In the genomic region with DNA sequence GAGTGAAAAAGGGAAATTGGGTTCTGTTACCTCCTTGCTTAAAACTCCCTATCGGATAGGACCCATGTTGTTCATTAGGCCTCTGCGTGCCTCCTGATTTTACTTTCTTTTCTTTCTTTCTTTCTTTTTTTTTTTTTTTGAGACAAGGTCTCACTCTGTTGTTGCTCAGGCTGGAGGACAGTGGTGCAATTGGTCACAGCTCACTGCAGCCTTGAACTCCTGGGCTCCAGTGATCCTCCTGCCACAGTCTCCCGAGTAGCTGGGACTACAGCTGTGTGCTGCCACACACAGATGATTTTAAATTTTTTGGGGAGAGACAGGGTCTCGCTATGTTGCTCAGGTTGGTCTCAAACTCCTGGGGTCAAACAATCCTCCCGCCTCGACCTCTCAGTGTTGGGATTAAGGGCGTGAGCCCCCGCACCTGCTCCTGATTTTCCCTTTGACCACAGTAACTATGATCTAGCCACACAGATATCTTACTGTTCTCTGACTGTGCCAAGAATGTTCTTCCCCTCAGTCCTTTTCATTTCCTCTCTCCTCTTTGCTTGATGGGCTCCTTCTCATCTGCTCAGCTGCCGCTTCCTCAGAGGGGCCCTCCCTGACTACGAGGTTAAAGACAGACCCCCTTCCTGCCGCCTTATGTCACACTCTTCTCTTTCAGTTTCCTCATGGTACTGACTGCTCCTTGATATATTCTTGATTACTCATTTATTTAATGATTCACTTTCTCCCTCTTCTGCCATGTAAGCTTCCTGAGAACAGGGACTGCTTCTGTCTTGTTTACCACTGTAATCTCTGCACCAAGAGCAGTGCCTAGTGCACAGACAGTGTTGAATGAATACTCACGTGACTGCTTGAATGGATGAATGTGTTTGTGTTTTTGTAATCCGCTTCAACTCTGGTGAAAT, we compare ENCODE assay signal across 13 cellular contexts. TPM values are rescaled to one million over a fixed set of nuclear protein-coding genes. Genes with fewer than 3 reads are reported as not detected.
A peak's percentile ranks its signal among the peaks of the same experiment; 100 is the strongest.
DNase-seq lines count a peak whose midpoint lies in the region; ATAC-seq and TF ChIP-seq lines count a peak whose summit lies in the region.
"Had no signal": no experiment of that assay in that cellular context is flagged by ENCODE, and none has a peak within 500 bp of the region (broad histone marks: within the 10 kb centered on the region; RNA-seq: fewer than 3 reads in every experiment).

No MANE protein-coding gene starts in this region.

- H3K27me3 Mint-ChIP-seq in activated naive CD8-positive, alpha-beta T cell = no peaks in the 10 kb centered on the region
- no peaks in the 10 kb centered on the region for H3K27me3 Mint-ChIP-seq in naive thymus-derived CD4-positive, alpha-beta T cell

- H3K4me1 ChIP-seq in HEK293 (ENCODE audit: control insufficient read depth, insufficient read depth, low read length) = no peaks in the 10 kb centered on the region
- H3K4me1 ChIP-seq in naive thymus-derived CD4-positive, alpha-beta T cell (ENCODE audit: control insufficient read depth in 2 of 2, insufficient read depth in 2 of 2, low read length in 2 of 2) = no peaks in the 10 kb centered on the region

- no peaks in the 10 kb centered on the region for H3K9me3 Mint-ChIP-seq in activated naive CD8-positive, alpha-beta T cell (ENCODE audit: low read depth)
- H3K9me3 Mint-ChIP-seq in naive thymus-derived CD4-positive, alpha-beta T cell = no peaks in the 10 kb centered on the region

- TF ChIP-seq CTCF in HEK293 (tag by site-specific recombination; IDR thresholded peaks at IDR 0.05) = no peak

- H3K4me1 Mint-ChIP-seq in activated naive CD8-positive, alpha-beta T cell (ENCODE audit: low read depth) = peaks cover 22% of the 10 kb centered on the region
- H3K4me1 Mint-ChIP-seq in naive thymus-derived CD4-positive, alpha-beta T cell = peaks cover 0 to 7% (median 0%) of the 10 kb centered on the region in 7 donors

- H3K36me3 ChIP-seq in HEK293 (ENCODE audit: control insufficient read depth in 2 of 2, insufficient read depth in 1 of 2, low read length in 2 of 2) = peaks cover 0 to 56% of the 10 kb centered on the region in 2 experiments; a peak in 2 of 3 replicates
- peaks cover 0 to 61% (median 4%) of the 10 kb centered on the region in 3 experiments for H3K36me3 ChIP-seq in naive thymus-derived CD4-positive, alpha-beta T cell (ENCODE audit: control insufficient read depth in 2 of 3, insufficient read depth in 3 of 3, low read length in 3 of 3)

- no peaks in the 10 kb centered on the region for H3K9me3 ChIP-seq in HEK293 (ENCODE audit: control insufficient read depth, insufficient read depth, low read depth, low read length)
- no peaks in the 10 kb centered on the region for H3K9me3 ChIP-seq in naive thymus-derived CD4-positive, alpha-beta T cell (ENCODE audit: control insufficient read depth in 2 of 3, low read length in 3 of 3)
- H3K9me3 ChIP-seq: MG63, thoracic aorta had no signal

- POLR2A ChIA-PET in HEK293 (lab: Yijun Ruan, JAX) = no interaction called here
- POLR2A ChIA-PET in naive thymus-derived CD4-positive, alpha-beta T cell (lab: Charles Lee) = interaction anchor here (0.6 kb wide), 1 partner anchor 19 kb away, joined by 3 read pairs; no protein-coding TSS in a partner anchor

- no peaks in the 10 kb centered on the region for H3K27me3 ChIP-seq in naive thymus-derived CD4-positive, alpha-beta T cell (ENCODE audit: control insufficient read depth in 2 of 2, insufficient read depth in 2 of 2, low read length in 2 of 2)
- H3K27me3 ChIP-seq: MG63 had no signal

- H3K36me3 Mint-ChIP-seq in activated naive CD8-positive, alpha-beta T cell = peaks cover 21% of the 10 kb centered on the region
- peaks cover 9 to 56% (median 34%) of the 10 kb centered on the region in 5 donors for H3K36me3 Mint-ChIP-seq in naive thymus-derived CD4-positive, alpha-beta T cell

- DNase-seq in AG08395 (ENCODE audit: low spot score) (peak; percentile 12), retina (no peak), NCI-H146 (lab: John Stamatoyannopoulos, UW) (no peak)
- DNase-seq in naive thymus-derived CD4-positive, alpha-beta T cell = no peak
- DNase-seq: aorta, COR-L47, MG63, NCI-H526 had no signal

- H3K4me3 ChIP-seq in HEK293 (ENCODE audit: low read depth, low read length) = no peak overlapping the region
- no peak overlapping the region for H3K4me3 ChIP-seq in naive thymus-derived CD4-positive, alpha-beta T cell (ENCODE audit: low read length)
- H3K4me3 ChIP-seq: MG63, thoracic aorta had no signal

- ATAC-seq in naive thymus-derived CD4-positive, alpha-beta T cell = no peak
- no peak for ATAC-seq in HG03135 (IDR thresholded peaks at IDR 0.05; ENCODE audit: unreplicated experiment)
- ATAC-seq in HG03460 (IDR thresholded peaks at IDR 0.05; ENCODE audit: unreplicated experiment) = no peak

- CTCF ChIA-PET in HEK293 (lab: Yijun Ruan, JAX) = no interaction called here
- CTCF ChIA-PET in naive thymus-derived CD4-positive, alpha-beta T cell (lab: Charles Lee) = no interaction called here

- no peak overlapping the region for H3K27ac ChIP-seq in HEK293 (ENCODE audit: extremely low read depth, low read depth, low read length)
- H3K27ac ChIP-seq in naive thymus-derived CD4-positive, alpha-beta T cell (ENCODE audit: low read depth, low read length) = no peak overlapping the region
- H3K27ac ChIP-seq: thoracic aorta had no signal

- peak overlapping the region; percentile 93 for H3K27ac Mint-ChIP-seq in activated naive CD8-positive, alpha-beta T cell
- H3K27ac Mint-ChIP-seq in naive thymus-derived CD4-positive, alpha-beta T cell = peak overlapping the region in 7 of 9 donors; percentile 1 to 53 (median 11)

- intact Hi-C loops in naive thymus-derived CD4-positive, alpha-beta T cell (cut with micrococcal nuclease) = no loop called here

- H3K4me3 Mint-ChIP-seq in activated naive CD8-positive, alpha-beta T cell = peak overlapping the region; percentile 65
- no peak overlapping the region for H3K4me3 Mint-ChIP-seq in naive thymus-derived CD4-positive, alpha-beta T cell

TF ChIP-seq in HEK293, 187 proteins besides CTCF, POLR2A, EP300 and RAD21:
- TF ChIP-seq FEZF1 (tag by site-specific recombination; IDR thresholded peaks at IDR 0.05) (no peak), PRDM1 (tag by site-specific recombination; IDR thresholded peaks at IDR 0.05) (peak; percentile 57; the same call in 1 of the 2 replicates)
- TF ChIP-seq, protein P1, sequence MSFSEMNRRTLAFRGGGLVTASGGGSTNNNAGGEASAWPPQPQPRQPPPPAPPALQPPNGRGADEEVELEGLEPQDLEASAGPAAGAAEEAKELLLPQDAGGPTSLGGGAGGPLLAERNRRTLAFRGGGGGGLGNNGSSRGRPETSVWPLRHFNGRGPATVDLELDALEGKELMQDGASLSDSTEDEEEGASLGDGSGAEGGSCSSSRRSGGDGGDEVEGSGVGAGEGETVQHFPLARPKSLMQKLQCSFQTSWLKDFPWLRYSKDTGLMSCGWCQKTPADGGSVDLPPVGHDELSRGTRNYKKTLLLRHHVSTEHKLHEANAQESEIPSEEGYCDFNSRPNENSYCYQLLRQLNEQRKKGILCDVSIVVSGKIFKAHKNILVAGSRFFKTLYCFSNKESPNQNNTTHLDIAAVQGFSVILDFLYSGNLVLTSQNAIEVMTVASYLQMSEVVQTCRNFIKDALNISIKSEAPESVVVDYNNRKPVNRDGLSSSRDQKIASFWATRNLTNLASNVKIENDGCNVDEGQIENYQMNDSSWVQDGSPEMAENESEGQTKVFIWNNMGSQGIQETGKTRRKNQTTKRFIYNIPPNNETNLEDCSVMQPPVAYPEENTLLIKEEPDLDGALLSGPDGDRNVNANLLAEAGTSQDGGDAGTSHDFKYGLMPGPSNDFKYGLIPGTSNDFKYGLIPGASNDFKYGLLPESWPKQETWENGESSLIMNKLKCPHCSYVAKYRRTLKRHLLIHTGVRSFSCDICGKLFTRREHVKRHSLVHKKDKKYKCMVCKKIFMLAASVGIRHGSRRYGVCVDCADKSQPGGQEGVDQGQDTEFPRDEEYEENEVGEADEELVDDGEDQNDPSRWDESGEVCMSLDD (tag by site-specific recombination; IDR thresholded peaks at IDR 0.05) = no peak
TF ChIP-seq in HEK293: peak in this region for 1.

RNA-seq across cellular contexts. Expression of a gene that starts 44.3 kb away (rescaled TPM):
- 10 to 100 TPM; 30.2 to 36.9 (median 33.0) TPM for total RNA-seq in naive thymus-derived CD4-positive, alpha-beta T cell
- polyA plus RNA-seq in naive thymus-derived CD4-positive, alpha-beta T cell = 10 to 100 TPM; 37.5 to 58.4 TPM
